1 cellular context compared by ENCODE assay signal in genomic region chr11:47412152-47412746, GRCh38.
TF ChIP-seq lines count a peak whose summit lies in the region.

No MANE protein-coding gene starts in this region.

TF ChIP-seq in A549, 52 proteins besides CTCF, POLR2A, EP300 and RAD21 (continued from another document):
- TF ChIP-seq USF2 (IDR thresholded peaks at IDR 0.05), result no peak
- no peak for TF ChIP-seq CHD4 (IDR thresholded peaks at IDR 0.05; ENCODE audit: borderline replicate concordance)
- TF ChIP-seq HOXB13 (CRISPR knock-in tag; IDR thresholded peaks at IDR 0.05; ENCODE audit: low read depth), result no peak
